Comparison of ENCODE assay signal across 8 cellular contexts in genomic region chr1:226870026-226870322, GRCh38. TPM values are rescaled to one million over a fixed set of nuclear protein-coding genes. Genes with fewer than 3 reads are reported as not detected.
A peak's percentile ranks its signal among the peaks of the same experiment; 100 is the strongest.
DNase-seq lines count a peak whose midpoint lies in the region; ATAC-seq and TF ChIP-seq lines count a peak whose summit lies in the region.

No MANE protein-coding gene starts in this region.

- no peaks in the 10 kb centered on the region for H3K9me2 ChIP-seq in MM.1S (replicated peaks; ENCODE audit: insufficient read depth, low read length)

- H3K4me2 ChIP-seq in BLaER1 treated with 17β-estradiol and CSF1 and Interleukin-3, amounts not matched to agents 10 nM and 100 nM: peak overlapping the region; percentile 94 to 100 (median 99)
- H3K4me2 ChIP-seq in MM.1S (ENCODE audit: low read depth, low read length) (peak overlapping the region; percentile 93), neural progenitor cell (peak overlapping the region; percentile 95)

- TF ChIP-seq CTCF in MM.1S (IDR thresholded peaks at IDR 0.05; ENCODE audit: low read length) (no peak), neural progenitor cell (IDR thresholded peaks at IDR 0.05) (no peak)

- H3K79me2 ChIP-seq in MM.1S (ENCODE audit: low read length) (peaks cover 20% of the 10 kb centered on the region), neural progenitor cell (ENCODE audit: low read depth) (peaks cover 10% of the 10 kb centered on the region)

- H4K20me1 ChIP-seq in BLaER1 treated with 17β-estradiol and CSF1 and Interleukin-3, amounts not matched to agents 10 nM and 100 nM: peaks cover 0 to 8% (median 0%) of the 10 kb centered on the region in 11 experiments; a peak in 3 of 22 replicates
- H4K20me1 ChIP-seq in MM.1S (ENCODE audit: insufficient read depth, low read length) (no peaks in the 10 kb centered on the region), neural progenitor cell (ENCODE audit: low read depth) (peaks cover 8% of the 10 kb centered on the region)

- H3K9me3 ChIP-seq in BLaER1 treated with 17β-estradiol and CSF1 and Interleukin-3, amounts not matched to agents 10 nM and 100 nM (replicated peaks in 1 of 11): 0 out of 22 replicates have a peak, but pooled peaks cover 0 to 4% (median 0%) of the 10 kb centered on the region in 11 experiments
- H3K9me3 ChIP-seq in MM.1S (replicated peaks; ENCODE audit: insufficient read depth, low read length) (no peaks in the 10 kb centered on the region), endocrine pancreas (ENCODE audit: control insufficient read depth, low read length) (no peaks in the 10 kb centered on the region), neural progenitor cell (ENCODE audit: low read depth) (no peaks in the 10 kb centered on the region)

- DNase-seq in MM.1S (no peak), neural progenitor cell (ENCODE audit: low spot score) (no peak), NCI-H187 treated with DMSO at 0.1 percent for 48 hours (lab: John Stamatoyannopoulos, UW) (no peak), NOMO-1 (lab: John Stamatoyannopoulos, UW; ENCODE audit: unreplicated experiment in 2 of 2) (no peak)
- DNase-seq in effector CD4-positive, alpha-beta T cell: no peak

- peaks cover 4% of the 10 kb centered on the region for H3K9me3 Mint-ChIP-seq in neural progenitor cell

- peak overlapping the region in 8 of 11 experiments; percentile 55 to 85 (median 75); a peak in 12 of 22 replicates for H3K9ac ChIP-seq in BLaER1 treated with 17β-estradiol and CSF1 and Interleukin-3, amounts not matched to agents 10 nM and 100 nM
- H3K9ac ChIP-seq in MM.1S (ENCODE audit: low read length): peak overlapping the region; percentile 49; the same call in 1 of the 2 replicates
- peak overlapping the region; percentile 22 for H3K9ac ChIP-seq in endocrine pancreas (ENCODE audit: control insufficient read depth, insufficient read depth, low read length)
- no peak overlapping the region for H3K9ac ChIP-seq in neural progenitor cell

- no peaks in the 10 kb centered on the region for H3K36me3 Mint-ChIP-seq in neural progenitor cell

- H3K27ac Mint-ChIP-seq in neural progenitor cell: no peak overlapping the region

- peak overlapping the region; percentile 64 to 81 (median 72) for H3K4me3 ChIP-seq in BLaER1 treated with 17β-estradiol and CSF1 and Interleukin-3, amounts not matched to agents 10 nM and 100 nM
- H3K4me3 ChIP-seq in MM.1S (ENCODE audit: low read length) (peak overlapping the region; percentile 64), endocrine pancreas (ENCODE audit: control insufficient read depth, insufficient read depth, low read length) (peak overlapping the region; percentile 15), neural progenitor cell (peak overlapping the region; percentile 79)

- H3K4me1 ChIP-seq in BLaER1 treated with 17β-estradiol and CSF1 and Interleukin-3, amounts not matched to agents 10 nM and 100 nM: peaks cover 15 to 34% (median 28%) of the 10 kb centered on the region in 10 experiments
- H3K4me1 ChIP-seq in MM.1S (ENCODE audit: low read length) (0 out of 2 replicates have a peak, but pooled peaks cover 13% of the 10 kb centered on the region), endocrine pancreas (ENCODE audit: control insufficient read depth, insufficient read depth, low read length) (no peaks in the 10 kb centered on the region), neural progenitor cell (peaks cover 10% of the 10 kb centered on the region)

- peaks cover 13% of the 10 kb centered on the region for H3K27me3 Mint-ChIP-seq in neural progenitor cell (ENCODE audit: insufficient read depth, low read depth)

- H2AFZ ChIP-seq in MM.1S (ENCODE audit: low read length) (peak overlapping the region; percentile 94), neural progenitor cell (replicated peaks) (peak overlapping the region; percentile 94)

- peak overlapping the region; percentile 88 for H3K4me3 Mint-ChIP-seq in neural progenitor cell

- H3K27me3 ChIP-seq in BLaER1 treated with 17β-estradiol and CSF1 and Interleukin-3, amounts not matched to agents 10 nM and 100 nM: peaks cover 15 to 41% (median 33%) of the 10 kb centered on the region in 11 experiments
- H3K27me3 ChIP-seq in MM.1S (replicated peaks; ENCODE audit: insufficient read depth, low read length): no peaks in the 10 kb centered on the region
- no peaks in the 10 kb centered on the region for H3K27me3 ChIP-seq in endocrine pancreas (ENCODE audit: control insufficient read depth, insufficient read depth, low read length)
- peaks cover 22% of the 10 kb centered on the region for H3K27me3 ChIP-seq in neural progenitor cell

- H3K4me1 Mint-ChIP-seq in neural progenitor cell: peaks cover 15% of the 10 kb centered on the region

- no peaks in the 10 kb centered on the region; the same call in 1 of the 2 replicates for H3F3A ChIP-seq in MM.1S (ENCODE audit: insufficient read depth, low read length)
- peaks cover 8% of the 10 kb centered on the region for H3F3A ChIP-seq in neural progenitor cell (ENCODE audit: low read depth)

- no peaks in the 10 kb centered on the region for H3K36me3 ChIP-seq in BLaER1 treated with 17β-estradiol and CSF1 and Interleukin-3, amounts not matched to agents 10 nM and 100 nM
- H3K36me3 ChIP-seq in MM.1S (replicated peaks; ENCODE audit: insufficient read depth, low read length): no peaks in the 10 kb centered on the region
- H3K36me3 ChIP-seq in endocrine pancreas (ENCODE audit: control insufficient read depth, insufficient read depth, low read length): no peaks in the 10 kb centered on the region
- H3K36me3 ChIP-seq in neural progenitor cell: no peaks in the 10 kb centered on the region

- peak overlapping the region in 2 of 11 experiments; percentile 54 to 62; a peak in 2 of 22 replicates for H3K27ac ChIP-seq in BLaER1 treated with 17β-estradiol and CSF1 and Interleukin-3, amounts not matched to agents 10 nM and 100 nM
- H3K27ac ChIP-seq in MM.1S (ENCODE audit: low read length): no peak overlapping the region
- no peak overlapping the region for H3K27ac ChIP-seq in neural progenitor cell

- no peak for ATAC-seq in GM18907 (IDR thresholded peaks at IDR 0.05; ENCODE audit: unreplicated experiment)

RNA-seq across cellular contexts. Expression of gene PSEN2, which starts 0.4 kb away (rescaled TPM):
- total RNA-seq in neural progenitor cell (ENCODE audit: low replicate concordance): 11.4 and 18.2 TPM in 2 replicates

Comparison
In these comparisons a context has a peak if more than half of its experiments do, and no peak if none do; other contexts are left out.
1. H3K4me3 ChIP-seq: peak in every context shown above with its lines; median percentile 79 in neural progenitor cell; 72 in BLaER1 treated with 17β-estradiol and CSF1 and Interleukin-3, amounts not matched to agents 10 nM and 100 nM; 64 in MM.1S; 15 in endocrine pancreas.